8 cellular contexts compared by ENCODE assay signal in genomic region chrX:135973025-135973547, GRCh38. TPM values are rescaled to one million over a fixed set of nuclear protein-coding genes. Genes with fewer than 3 reads are reported as not detected.
DNase-seq lines count a peak whose midpoint lies in the region; ATAC-seq, FAIRE-seq and TF ChIP-seq lines count a peak whose summit lies in the region.

No MANE protein-coding gene starts in this region.

- no peak for FAIRE-seq in K562 (lab: Jason Lieb, UNC)

- peak overlapping the region; percentile 99 for H3K4me2 ChIP-seq in K562 (ENCODE audit: insufficient read depth, low read length)

- TF ChIP-seq RAD21 in K562 (CRISPR knock-in tag; conservative IDR thresholded peaks at IDR 0.05 in 1 of 2, IDR thresholded peaks at IDR 0.05 in 1 of 2): no peak

- H3K9ac ChIP-seq in K562 (ENCODE audit: insufficient read depth in 1 of 2, low read depth in 2 of 2, low read length in 2 of 2) (peak overlapping the region; percentile 92 to 97), stomach smooth muscle (ENCODE audit: low read length in 2 of 2) (peak overlapping the region; percentile 88 to 90)

- no peaks in the 10 kb centered on the region for H3K9me3 ChIP-seq in CD8-positive, alpha-beta memory T cell (ENCODE audit: low read length)
- H3K9me3 ChIP-seq in K562 (replicated peaks; ENCODE audit: control insufficient read depth, insufficient read depth, low read depth, low read length) (no peaks in the 10 kb centered on the region), stomach smooth muscle (ENCODE audit: control insufficient read depth in 2 of 2, low read length in 2 of 2) (no peaks in the 10 kb centered on the region)

- in situ Hi-C loops in K562 (cut with MboI): no loop called here
- in situ Hi-C loops in KBM-7 (cut with MboI; ENCODE audit: low pct_unique_long_range_greater_than_20kb, low sequenced_read_pairs): no loop called here

- ATAC-seq in GM21360 (IDR thresholded peaks at IDR 0.05; ENCODE audit: unreplicated experiment): peak; percentile 13
- ATAC-seq in K562: peak; percentile 78

- H3K9me3 Mint-ChIP-seq in CD8-positive, alpha-beta memory T cell: no peaks in the 10 kb centered on the region

- H3K4me3 ChIP-seq in CD8-positive, alpha-beta memory T cell (ENCODE audit: low read length): peak overlapping the region; percentile 73
- H3K4me3 ChIP-seq in LNCaP clone FGC (ENCODE audit: low read depth, low read length) (peak overlapping the region; percentile 89), K562 (peak overlapping the region; percentile 99), kidney epithelial cell (ENCODE audit: low read depth, low read length) (peak overlapping the region; percentile 87), stomach smooth muscle (ENCODE audit: low read length in 2 of 2) (peak overlapping the region; percentile 85 to 93)

- TF ChIP-seq CTCF in LNCaP clone FGC (IDR thresholded peaks at IDR 0.05; ENCODE audit: control insufficient read depth, extremely low read depth, insufficient read depth) (peak; percentile 32), K562 (IDR thresholded peaks at IDR 0.05 in 2 of 3, conservative IDR thresholded peaks at IDR 0.05 in 1 of 3; ENCODE audit: insufficient read depth in 2 of 3, low read depth in 1 of 3, low read length in 3 of 3) (peak; percentile 3 to 31 (median 24); a peak in 1 of 6 replicates), kidney epithelial cell (IDR thresholded peaks at IDR 0.05; ENCODE audit: insufficient read depth, low read length, poor library complexity, severe bottlenecking) (no peak)

- DNase-seq in CD8-positive, alpha-beta memory T cell: no peak
- DNase-seq in LNCaP clone FGC (ENCODE audit: low read depth) (no peak), K562 (ENCODE audit: extremely low read depth in 1 of 4, low spot score in 3 of 4) (peak; percentile 7 to 57 (median 15)), kidney epithelial cell (ENCODE audit: low read depth) (no peak), KBM-7 (no peak), islet precursor cell (no peak)

- CTCF ChIA-PET in CD8-positive, alpha-beta memory T cell (lab: Charles Lee): interaction anchor here (1.0 kb wide), 1 partner anchor 55 kb away, joined by 3 read pairs; no protein-coding TSS in a partner anchor
- CTCF ChIA-PET in K562 (lab: Yijun Ruan, JAX; ENCODE audit: low intra/inter-chr PET ratio): no interaction called here

- no peaks in the 10 kb centered on the region for H3K9me1 ChIP-seq in K562 (ENCODE audit: control insufficient read depth, insufficient read depth, low read length)

- 3% methylated on average over 10 of the region's 10 CpGs for WGBS in K562 (ENCODE audit: insufficient coverage, low coverage, missing lambda C conversion rate)

- H3K36me3 ChIP-seq in CD8-positive, alpha-beta memory T cell (ENCODE audit: insufficient read depth, low read length): no peaks in the 10 kb centered on the region
- H3K36me3 ChIP-seq in K562 (ENCODE audit: control insufficient read depth, insufficient read depth, low read length) (peaks cover 10% of the 10 kb centered on the region; the same call in 1 of the 3 replicates), kidney epithelial cell (ENCODE audit: control insufficient read depth, insufficient read depth, low read length) (no peaks in the 10 kb centered on the region), stomach smooth muscle (ENCODE audit: control insufficient read depth in 2 of 2, insufficient read depth in 2 of 2, low read length in 2 of 2) (no peaks in the 10 kb centered on the region)

- intact Hi-C loops in K562 (cut with micrococcal nuclease): no loop called here

- no peaks in the 10 kb centered on the region for H3K27me3 ChIP-seq in CD8-positive, alpha-beta memory T cell (ENCODE audit: insufficient read depth, low read length, poor library complexity, severe bottlenecking)
- H3K27me3 ChIP-seq in K562 (ENCODE audit: control insufficient read depth in 2 of 2, insufficient read depth in 2 of 2, low read length in 2 of 2) (no peaks in the 10 kb centered on the region), kidney epithelial cell (ENCODE audit: control insufficient read depth, insufficient read depth, low read length) (no peaks in the 10 kb centered on the region), stomach smooth muscle (ENCODE audit: control insufficient read depth in 1 of 2, insufficient read depth in 2 of 2, low read length in 2 of 2) (no peaks in the 10 kb centered on the region)

- TF ChIP-seq EP300 in K562 (IDR thresholded peaks at IDR 0.05; ENCODE audit: low read length): no peak

- BruUV-seq in K562 (replicated peaks; lab: Mats Ljungman, UMichigan): TSS peak; percentile 71

- TF ChIP-seq POLR2A in K562 (conservative IDR thresholded peaks at IDR 0.05): no peak

- POLR2A ChIA-PET in CD8-positive, alpha-beta memory T cell (lab: Charles Lee): interaction anchor here (0.8 kb wide), 2 partner anchors 12 to 524 kb away, joined by 3 to 4 read pairs; partner anchors contain the start of gene SLC9A6
- POLR2A ChIA-PET in K562 (lab: Yijun Ruan, JAX): interaction anchor here (0.7 to 2.4 kb wide), 4 partner anchors 9 to 237 kb away, joined by 3 to 9 read pairs (median 5); partner anchors contain the start of gene SLC9A6

- H3K27ac ChIP-seq in CD8-positive, alpha-beta memory T cell (ENCODE audit: low read depth, low read length): peak overlapping the region; percentile 79
- H3K27ac ChIP-seq in K562 (ENCODE audit: extremely low read depth, low read depth, low read length) (peak overlapping the region; percentile 98), stomach smooth muscle (ENCODE audit: low read length) (peak overlapping the region; percentile 86)

- H3K4me1 ChIP-seq in CD8-positive, alpha-beta memory T cell (ENCODE audit: insufficient read depth, low read length): peaks cover 17% of the 10 kb centered on the region
- H3K4me1 ChIP-seq in K562 (replicated peaks in 1 of 2; ENCODE audit: control insufficient read depth in 2 of 2, insufficient read depth in 2 of 2, low read length in 2 of 2) (peaks cover 0 to 3% of the 10 kb centered on the region in 2 experiments; a peak in 3 of 5 replicates), stomach smooth muscle (ENCODE audit: control insufficient read depth, insufficient read depth, low read length) (no peaks in the 10 kb centered on the region)

- H3K4me3 Mint-ChIP-seq in CD8-positive, alpha-beta memory T cell: peak overlapping the region; percentile 95 to 99 (median 98)

- H3K36me3 Mint-ChIP-seq in CD8-positive, alpha-beta memory T cell: peaks cover 0 to 11% (median 0%) of the 10 kb centered on the region in 3 donors

- peak overlapping the region; percentile 99 for H2AFZ ChIP-seq in K562 (ENCODE audit: low read depth, low read length)

- H3K27me3 Mint-ChIP-seq in CD8-positive, alpha-beta memory T cell: peaks cover 0 to 3% of the 10 kb centered on the region in 2 donors

- H4K20me1 ChIP-seq in K562 (replicated peaks; ENCODE audit: control insufficient read depth, insufficient read depth, low read length): peaks cover 9% of the 10 kb centered on the region; the same call in 1 of the 2 replicates

- H3K27ac Mint-ChIP-seq in CD8-positive, alpha-beta memory T cell: peak overlapping the region; percentile 95 to 99 (median 99)

- H3K4me1 Mint-ChIP-seq in CD8-positive, alpha-beta memory T cell: peaks cover 26 to 56% (median 47%) of the 10 kb centered on the region in 3 donors

- peaks cover 24% of the 10 kb centered on the region for H3K79me2 ChIP-seq in K562 (ENCODE audit: control insufficient read depth, insufficient read depth, low read length)

TF ChIP-seq in K562, 482 proteins besides CTCF, POLR2A, EP300 and RAD21 (continues in another document):
- no peak for TF ChIP-seq MBD2 (IDR thresholded peaks at IDR 0.05; ENCODE audit: borderline replicate concordance, low read depth)

RNA-seq across cellular contexts. Expression of gene MMGT1, which starts 0.7 kb away (rescaled TPM):
- 10 to 100 TPM; 27.6 to 28.4 TPM for total RNA-seq in CD8-positive, alpha-beta memory T cell
- polyA plus RNA-seq in CD8-positive, alpha-beta memory T cell: 8.2 TPM
- 8.2 and 19.7 TPM in 2 replicates for total RNA-seq in K562 (2011; cell fraction: chromatin; rRNA removed; ENCODE audit: low replicate concordance)
- 10.7 and 12.0 TPM in 2 replicates for total RNA-seq in K562 (2011; cell fraction: nucleolus; rRNA removed)
- 23.7 and 38.9 TPM in 2 replicates for total RNA-seq in K562 (2011; cell fraction: nucleoplasm; rRNA removed)
- total RNA-seq in K562 (2014; rRNA removed) (11.6 and 12.7 TPM in 2 replicates), K562 (2014; rRNA removed; fragmentation: Illumina TruSeq; extraction: Trizol) (24.0 and 26.7 TPM in 2 replicates), K562 (2015; rRNA removed; fragmentation: Illumina TruSeq; extraction: Trizol) (20.4 and 22.5 TPM in 2 replicates), K562 (2021) (25.0 and 25.2 TPM in 2 replicates), kidney epithelial cell (24.4 TPM in 2 replicates)
- polyA plus RNA-seq in K562 (2011; rRNA removed) (15.5 and 20.5 TPM in 2 replicates), K562 (2014; fragmentation: Illumina TruSeq; extraction: Trizol) (21.7 and 22.9 TPM in 2 replicates), K562 (2014; fragmentation: Nextera tagmentation; extraction: Ambion mirVana) (10 to 100 TPM; 21.9 to 25.4 TPM), K562 (2014; rRNA removed) (11.3 and 14.2 TPM in 2 replicates)
- 6.4 and 14.7 TPM in 2 replicates for polyA plus RNA-seq in K562 (2011; cell fraction: cytosol; rRNA removed)
- 3.5 and 5.0 TPM in 2 replicates for polyA plus RNA-seq in K562 (2011; cell fraction: nucleus; rRNA removed)
- 13.3 and 15.5 TPM in 2 replicates for polyA plus RNA-seq in K562 (2012)
- polyA minus RNA-seq in K562 (2011; rRNA and poly(A)+ RNA removed): 33.7 and 38.1 TPM in 2 replicates
- 12.5 and 15.6 TPM in 2 replicates for polyA minus RNA-seq in K562 (2011; cell fraction: cytosol; rRNA and poly(A)+ RNA removed)
- 4.4 and 7.4 TPM in 2 replicates for polyA minus RNA-seq in K562 (2011; cell fraction: nucleus; rRNA and poly(A)+ RNA removed)

RNA-seq across cellular contexts. Expression of gene SLC9A6, which starts 12.1 kb away (rescaled TPM):
- 10 to 100 TPM; 14.9 to 16.2 TPM for total RNA-seq in CD8-positive, alpha-beta memory T cell
- 18.0 TPM for polyA plus RNA-seq in CD8-positive, alpha-beta memory T cell
- 21.7 and 34.7 TPM in 2 replicates for total RNA-seq in K562 (2011; cell fraction: chromatin; rRNA removed; ENCODE audit: low replicate concordance)
- 15.5 and 20.5 TPM in 2 replicates for total RNA-seq in K562 (2011; cell fraction: nucleolus; rRNA removed)
- 27.2 and 31.3 TPM in 2 replicates for total RNA-seq in K562 (2011; cell fraction: nucleoplasm; rRNA removed)
- 9.8 and 9.9 TPM in 2 replicates for total RNA-seq in K562 (2014; rRNA removed)
- total RNA-seq in K562 (2014; rRNA removed; fragmentation: Illumina TruSeq; extraction: Trizol): 13.9 and 14.6 TPM in 2 replicates
- total RNA-seq in K562 (2015; rRNA removed; fragmentation: Illumina TruSeq; extraction: Trizol): 10.9 and 11.8 TPM in 2 replicates
- 11.7 and 13.0 TPM in 2 replicates for total RNA-seq in K562 (2021)
- polyA plus RNA-seq in K562 (2011; rRNA removed): 8.7 and 12.5 TPM in 2 replicates
- 5.6 and 7.4 TPM in 2 replicates for polyA plus RNA-seq in K562 (2011; cell fraction: cytosol; rRNA removed)
- polyA plus RNA-seq in K562 (2011; cell fraction: nucleus; rRNA removed): 8.3 and 9.9 TPM in 2 replicates
- 6.8 and 7.3 TPM in 2 replicates for polyA plus RNA-seq in K562 (2012)
- polyA plus RNA-seq in K562 (2014; fragmentation: Illumina TruSeq; extraction: Trizol): 9.6 and 9.9 TPM in 2 replicates
- polyA plus RNA-seq in K562 (2014; fragmentation: Nextera tagmentation; extraction: Ambion mirVana): 1 to 10 TPM; 3.7 to 4.8 TPM
- polyA plus RNA-seq in K562 (2014; rRNA removed): 6.2 TPM in 2 replicates
- polyA minus RNA-seq in K562 (2011; rRNA and poly(A)+ RNA removed): 20.0 and 30.0 TPM in 2 replicates
- polyA minus RNA-seq in K562 (2011; cell fraction: cytosol; rRNA and poly(A)+ RNA removed): 9.0 and 12.6 TPM in 2 replicates
- 10.0 and 12.4 TPM in 2 replicates for polyA minus RNA-seq in K562 (2011; cell fraction: nucleus; rRNA and poly(A)+ RNA removed)
- 14.8 and 19.6 TPM in 2 replicates for total RNA-seq in kidney epithelial cell

Comparison
In these comparisons a context has a peak if more than half of its experiments do, and no peak if none do; other contexts are left out.
1. DNase-seq: peak in K562 (4 of 4); none in CD8-positive, alpha-beta memory T cell (0 of 5), LNCaP clone FGC (single experiment), kidney epithelial cell (single experiment), KBM-7 (single experiment) and islet precursor cell (single experiment).
2. Peak in every context shown above with its lines, with median percentiles within 50 percentile points of each other: H3K27ac ChIP-seq and H3K4me3 ChIP-seq.